ENCODE assay signal across 14 cellular contexts in the genomic region with DNA sequence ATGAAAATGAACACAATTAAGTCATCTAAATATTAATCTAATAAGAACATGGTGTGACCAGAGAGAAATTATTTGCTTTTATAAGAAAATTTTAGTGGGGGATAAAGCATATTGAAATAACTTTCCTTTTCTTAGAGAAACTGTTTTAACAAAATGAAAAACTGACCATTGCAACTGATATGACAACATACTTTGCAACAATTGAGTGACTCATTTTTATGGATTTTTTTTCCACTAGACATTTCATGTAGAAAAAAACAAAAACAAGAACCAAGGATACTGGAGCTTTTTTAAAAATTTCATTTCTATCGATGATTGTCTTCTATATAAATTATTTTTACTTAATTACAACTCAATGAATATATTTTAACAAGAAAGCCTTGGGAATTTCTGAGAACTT.
"Had no signal": no experiment of that assay in that cellular context is flagged by ENCODE, and none has a peak within 500 bp of the region (broad histone marks: within the 10 kb centered on the region; RNA-seq: fewer than 3 reads in every experiment).

No MANE protein-coding gene starts in this region.

- H2AFZ ChIP-seq: neural progenitor cell had no signal

- H3K27ac ChIP-seq: brain microvascular endothelial cell, neural progenitor cell, parathyroid adenoma, skin epidermis, tibial nerve, vagina had no signal

- ATAC-seq: activated naive CD4-positive, alpha-beta T cell treated with anti-CD3 and anti-CD28 coated beads, Interleukin-2, amount 50 U/mL, for 72 hours had no signal

- H3K27me3 ChIP-seq: brain microvascular endothelial cell, esophagus squamous epithelium, neural progenitor cell, tibial nerve, vagina had no signal

- H3K79me2 ChIP-seq: parathyroid adenoma had no signal

- H3K36me3 ChIP-seq: brain microvascular endothelial cell, esophagus squamous epithelium, neural progenitor cell, tibial nerve, vagina had no signal

- H3K9me3 ChIP-seq: esophagus squamous epithelium, tibial nerve, vagina had no signal

- H3K4me1 ChIP-seq: tibial nerve, vagina had no signal

- H3K9ac ChIP-seq: neural progenitor cell, parathyroid adenoma had no signal

- H3K4me3 ChIP-seq: neural progenitor cell, skin epidermis, tibial nerve, vagina had no signal

- H3K4me2 ChIP-seq: neural progenitor cell had no signal

- DNase-seq: activated CD4-positive, alpha-beta T cell treated with anti-CD3 and anti-CD28 coated beads, Interleukin-2, amount 50 U/mL, for 4 hours; activated CD4-positive, CD25-positive, alpha-beta regulatory T cell treated with anti-CD3 and anti-CD28 coated beads, Interleukin-2, amount 50 U/mL, for 72 hours; activated effector memory CD4-positive, alpha-beta T cell treated with Interleukin-2 at 50 U/mL for 16 hours; activated T-cell treated with anti-CD3 and anti-CD28 coated beads, Interleukin-2, amount 50 U/mL, for 24 hours; brain microvascular endothelial cell; esophagus squamous epithelium; hippocampal formation; retina had no signal
